24 cellular contexts compared by ENCODE assay signal in genomic region chr3:21803604-21804003, GRCh38.
"Had no signal": no experiment of that assay in that cellular context is flagged by ENCODE, and none has a peak within 500 bp of the region (broad histone marks: within the 10 kb centered on the region; RNA-seq: fewer than 3 reads in every experiment).

No MANE protein-coding gene starts in this region.

- DNase-seq: activated B cell treated with CpG ODN at 0.5 μM for 24 hours; activated CD4-positive, alpha-beta memory T cell treated with anti-CD3 and anti-CD28 coated beads for 36 hours; activated CD4-positive, alpha-beta T cell treated with anti-CD3 and anti-CD28 coated beads for 1 hour; activated CD4-positive, alpha-beta T cell treated with anti-CD3 and anti-CD28 coated beads, Interleukin-2, amount 10 ng/mL, durations not matched to agents 7 days and 5 days; activated CD8-positive, alpha-beta memory T cell treated with anti-CD3 and anti-CD28 coated beads for 24 hours; activated gamma-delta T cell; activated naive CD4-positive, alpha-beta T cell treated with anti-CD3 and anti-CD28 coated beads for 36 hours; activated T-cell treated with anti-CD3 and anti-CD28 coated beads, Interleukin-2, amount 50 U/mL, for 48 hours; amygdala; Karpas-422; NCI-H1048; NCI-H1930; NCI-H2107; NCI-H2171 treated with DMSO at 0.1 percent for 48 hours; NCI-H345; NCI-H510A; NCI-H526 treated with DMSO at 0.1 percent for 48 hours; NCI-H82; Peyer's patch; SHP77 treated with DMSO at 0.1 percent for 48 hours had no signal

- H3K27ac ChIP-seq: Peyer's patch, RWPE1 had no signal

- FAIRE-seq: astrocyte, K562 had no signal

- H3K4me3 ChIP-seq: K562, Peyer's patch had no signal

- ATAC-seq: activated T-helper 17 cell treated with anti-CD3 and anti-CD28 coated beads, Interleukin-2, amount 50 U/mL, for 72 hours; K562 had no signal
